20 cellular contexts compared by ENCODE assay signal in genomic region chr3:37702478-37703154, GRCh38.
"Had no signal": no experiment of that assay in that cellular context is flagged by ENCODE, and none has a peak within 500 bp of the region (broad histone marks: within the 10 kb centered on the region; RNA-seq: fewer than 3 reads in every experiment).

No MANE protein-coding gene starts in this region.

- H3K4me1 ChIP-seq: colonic mucosa, suprapubic skin had no signal

- H3K36me3 ChIP-seq: colonic mucosa, suprapubic skin had no signal

- H3K9me3 Mint-ChIP-seq: activated B cell treated with CpG ODN at 0.5 μM for 24 hours; activated CD4-positive, alpha-beta memory T cell treated with anti-CD3 and anti-CD28 coated beads, Interleukin-2, amount 10 ng/mL, durations not matched to agents 7 days and 5 days; activated naive CD8-positive, alpha-beta T cell treated with anti-CD3 and anti-CD28 coated beads, Interleukin-2, amount 10 ng/mL, durations not matched to agents 7 days and 5 days; stimulated activated naive CD8-positive, alpha-beta T cell treated with anti-CD3 and anti-CD28 coated beads, Interleukin-15, amount 100 ng/mL, for 72 hours had no signal

- H3K36me3 Mint-ChIP-seq: activated CD8-positive, alpha-beta memory T cell treated with anti-CD3 and anti-CD28 coated beads, Interleukin-2, amount 10 ng/mL, durations not matched to agents 7 days and 5 days; activated naive CD8-positive, alpha-beta T cell treated with anti-CD3 and anti-CD28 coated beads, Interleukin-2, amount 10 ng/mL, durations not matched to agents 7 days and 5 days; brain had no signal

- H3K27ac ChIP-seq: colonic mucosa, suprapubic skin had no signal

- H3K4me1 Mint-ChIP-seq: activated B cell treated with CpG ODN at 0.5 μM for 24 hours; activated CD4-positive, alpha-beta memory T cell treated with anti-CD3 and anti-CD28 coated beads, Interleukin-2, amount 10 ng/mL, durations not matched to agents 7 days and 5 days; activated CD8-positive, alpha-beta memory T cell treated with anti-CD3 and anti-CD28 coated beads, Interleukin-2, amount 10 ng/mL, durations not matched to agents 7 days and 5 days; activated naive CD8-positive, alpha-beta T cell treated with anti-CD3 and anti-CD28 coated beads, Interleukin-2, amount 10 ng/mL, durations not matched to agents 7 days and 5 days; central memory CD8-positive, alpha-beta T cell; stimulated activated naive CD8-positive, alpha-beta T cell treated with anti-CD3 and anti-CD28 coated beads, Interleukin-15, amount 100 ng/mL, for 72 hours had no signal

- H3K27ac Mint-ChIP-seq: activated B cell treated with CpG ODN at 0.5 μM for 24 hours; activated CD4-positive, alpha-beta memory T cell treated with anti-CD3 and anti-CD28 coated beads, Interleukin-2, amount 10 ng/mL, durations not matched to agents 7 days and 5 days; activated CD8-positive, alpha-beta memory T cell treated with anti-CD3 and anti-CD28 coated beads, Interleukin-2, amount 10 ng/mL, durations not matched to agents 7 days and 5 days; activated naive CD8-positive, alpha-beta T cell treated with anti-CD3 and anti-CD28 coated beads, Interleukin-2, amount 10 ng/mL, durations not matched to agents 7 days and 5 days; progenitor cell of endocrine pancreas; stimulated activated naive CD8-positive, alpha-beta T cell treated with anti-CD3 and anti-CD28 coated beads, Interleukin-15, amount 100 ng/mL, for 72 hours; type B pancreatic cell had no signal

- H3K27me3 ChIP-seq: colonic mucosa, suprapubic skin had no signal

- H3K4me3 ChIP-seq: colonic mucosa, suprapubic skin had no signal

- DNase-seq: activated B cell treated with CpG ODN at 0.5 μM for 24 hours; activated CD4-positive, alpha-beta memory T cell treated with anti-CD3 and anti-CD28 coated beads, Interleukin-2, amount 10 ng/mL, durations not matched to agents 7 days and 5 days; activated CD4-positive, alpha-beta T cell treated with anti-CD3 and anti-CD28 coated beads for 4 hours; activated CD8-positive, alpha-beta memory T cell treated with anti-CD3 and anti-CD28 coated beads, Interleukin-2, amount 10 ng/mL, durations not matched to agents 7 days and 5 days; activated naive CD4-positive, alpha-beta T cell; activated naive CD8-positive, alpha-beta T cell treated with anti-CD3 and anti-CD28 coated beads, Interleukin-2, amount 10 ng/mL, durations not matched to agents 7 days and 5 days; amygdala; colonic mucosa; erythroblast; foreskin melanocyte; glutamatergic neuron; hippocampal formation; mammary epithelial cell; midbrain; stimulated activated naive CD8-positive, alpha-beta T cell treated with anti-CD3 and anti-CD28 coated beads, Interleukin-15, amount 100 ng/mL, for 72 hours had no signal

- H3K4me3 Mint-ChIP-seq: activated B cell treated with CpG ODN at 0.5 μM for 24 hours; activated CD4-positive, alpha-beta memory T cell treated with anti-CD3 and anti-CD28 coated beads, Interleukin-2, amount 10 ng/mL, durations not matched to agents 7 days and 5 days; activated CD8-positive, alpha-beta memory T cell treated with anti-CD3 and anti-CD28 coated beads, Interleukin-2, amount 10 ng/mL, durations not matched to agents 7 days and 5 days; activated naive CD8-positive, alpha-beta T cell treated with anti-CD3 and anti-CD28 coated beads, Interleukin-2, amount 10 ng/mL, durations not matched to agents 7 days and 5 days; brain; central memory CD8-positive, alpha-beta T cell; stimulated activated naive CD8-positive, alpha-beta T cell treated with anti-CD3 and anti-CD28 coated beads, Interleukin-15, amount 100 ng/mL, for 72 hours; type B pancreatic cell had no signal

- H3K9me3 ChIP-seq: colonic mucosa, suprapubic skin had no signal

- ATAC-seq: activated CD8-positive, alpha-beta memory T cell treated with anti-CD3 and anti-CD28 coated beads, Interleukin-2, amount 10 ng/mL, durations not matched to agents 7 days and 5 days; stimulated activated naive CD8-positive, alpha-beta T cell treated with anti-CD3 and anti-CD28 coated beads, Interleukin-15, amount 100 ng/mL, for 72 hours had no signal
